Comparison of ENCODE assay signal across 17 cellular contexts in genomic region chr20:63660622-63661021, GRCh38. TPM values are rescaled to one million over a fixed set of nuclear protein-coding genes. Genes with fewer than 3 reads are reported as not detected.
DNase-seq lines count a peak whose midpoint lies in the region; ATAC-seq and TF ChIP-seq lines count a peak whose summit lies in the region.
"Had no signal": no experiment of that assay in that cellular context is flagged by ENCODE, and none has a peak within 500 bp of the region (broad histone marks: within the 10 kb centered on the region; RNA-seq: fewer than 3 reads in every experiment).

No MANE protein-coding gene starts in this region.

- H3K4me3 Mint-ChIP-seq in activated naive CD8-positive, alpha-beta T cell: peak overlapping the region; percentile 97
- no peak overlapping the region for H3K4me3 Mint-ChIP-seq in activated naive CD8-positive, alpha-beta T cell treated with anti-CD3 and anti-CD28 coated beads, Interleukin-2, amount 50 U/mL, for 24 hours
- H3K4me3 Mint-ChIP-seq in IgD-negative memory B cell: peak overlapping the region in 3 of 4 donors; percentile 33 to 54 (median 37)
- peak overlapping the region in 3 of 5 donors; percentile 24 to 44 (median 41) for H3K4me3 Mint-ChIP-seq in immature natural killer cell

- no peak overlapping the region for H3K27ac Mint-ChIP-seq in activated naive CD8-positive, alpha-beta T cell
- no peak overlapping the region for H3K27ac Mint-ChIP-seq in activated naive CD8-positive, alpha-beta T cell treated with anti-CD3 and anti-CD28 coated beads, Interleukin-2, amount 50 U/mL, for 24 hours
- H3K27ac Mint-ChIP-seq in IgD-negative memory B cell: no peak overlapping the region
- no peak overlapping the region for H3K27ac Mint-ChIP-seq in immature natural killer cell

- H3K36me3 Mint-ChIP-seq in activated naive CD8-positive, alpha-beta T cell: no peaks in the 10 kb centered on the region
- peaks cover 11% of the 10 kb centered on the region for H3K36me3 Mint-ChIP-seq in activated naive CD8-positive, alpha-beta T cell treated with anti-CD3 and anti-CD28 coated beads, Interleukin-2, amount 50 U/mL, for 24 hours (ENCODE audit: low read depth)
- H3K36me3 Mint-ChIP-seq in IgD-negative memory B cell (peaks cover 3% of the 10 kb centered on the region), immature natural killer cell (peaks cover 3 to 13% (median 4%) of the 10 kb centered on the region in 3 donors)

- intact Hi-C loops in ovary (cut with DNase I) (no loop called here), sigmoid colon (cut with DNase I) (no loop called here)

- H3K9me3 ChIP-seq in ovary (no peaks in the 10 kb centered on the region), sigmoid colon (no peaks in the 10 kb centered on the region)
- H3K9me3 ChIP-seq: BLaER1 treated with 17β-estradiol and CSF1 and Interleukin-3, amounts not matched to agents 10 nM and 100 nM had no signal

- no peak for TF ChIP-seq EP300 in ovary (IDR thresholded peaks at IDR 0.05)
- TF ChIP-seq EP300 in sigmoid colon (IDR thresholded peaks at IDR 0.05): no peak

- no peak overlapping the region for H3K4me3 ChIP-seq in ovary
- no peak overlapping the region for H3K4me3 ChIP-seq in sigmoid colon
- H3K4me3 ChIP-seq: BLaER1 treated with 17β-estradiol and CSF1 and Interleukin-3, amounts not matched to agents 10 nM and 100 nM; PC-9 had no signal

- no peak for ATAC-seq in activated naive CD8-positive, alpha-beta T cell treated with anti-CD3 and anti-CD28 coated beads, Interleukin-2, amount 50 U/mL, for 24 hours
- ATAC-seq in HG03460 (IDR thresholded peaks at IDR 0.05; ENCODE audit: unreplicated experiment): no peak

- peaks cover 10% of the 10 kb centered on the region for H3K4me1 ChIP-seq in ovary (ENCODE audit: insufficient read depth)
- H3K4me1 ChIP-seq in sigmoid colon: peaks cover 0 to 34% (median 26%) of the 10 kb centered on the region in 4 donors

- H3K27me3 ChIP-seq in ovary (no peaks in the 10 kb centered on the region), sigmoid colon (no peaks in the 10 kb centered on the region)
- H3K27me3 ChIP-seq: BLaER1 treated with 17β-estradiol and CSF1 and Interleukin-3, amounts not matched to agents 10 nM and 100 nM had no signal

- TF ChIP-seq POLR2A in ovary (IDR thresholded peaks at IDR 0.05) (no peak), sigmoid colon (IDR thresholded peaks at IDR 0.05) (no peak)

- no peaks in the 10 kb centered on the region for H3K27me3 Mint-ChIP-seq in activated naive CD8-positive, alpha-beta T cell
- no peaks in the 10 kb centered on the region for H3K27me3 Mint-ChIP-seq in activated naive CD8-positive, alpha-beta T cell treated with anti-CD3 and anti-CD28 coated beads, Interleukin-2, amount 50 U/mL, for 24 hours
- H3K27me3 Mint-ChIP-seq in IgD-negative memory B cell: no peaks in the 10 kb centered on the region
- H3K27me3 Mint-ChIP-seq in immature natural killer cell (ENCODE audit: low read depth in 3 of 3): peaks cover 6 to 8% (median 6%) of the 10 kb centered on the region in 3 donors

- DNase-seq in activated naive CD8-positive, alpha-beta T cell treated with anti-CD3 and anti-CD28 coated beads, Interleukin-2, amount 50 U/mL, for 24 hours: no peak
- no peak for DNase-seq in immature natural killer cell
- no peak for DNase-seq in ovary
- no peak for DNase-seq in sigmoid colon
- DNase-seq: DMS53, GF-D8, KG1, NCI-H1092 treated with DMSO at 0.1 percent for 48 hours, NCI-H1436 treated with DMSO at 0.1 percent for 48 hours, NCI-H1930, PC-9, RPMI8226, SHP77 had no signal

- TF ChIP-seq CTCF in ovary (IDR thresholded peaks at IDR 0.05) (no peak), sigmoid colon (IDR thresholded peaks at IDR 0.05) (no peak)

- WGBS in ovary, 3 donors: 79 to 90% (median 83%) methylated on average over 8 of the region's 8 CpGs
- 83 to 89% methylated on average over 8 of the region's 8 CpGs for WGBS in sigmoid colon, 2 donors

- H3K36me3 ChIP-seq in ovary (no peaks in the 10 kb centered on the region), sigmoid colon (peaks cover 11 to 48% (median 17%) of the 10 kb centered on the region in 4 donors)

- no peak overlapping the region for H3K27ac ChIP-seq in ovary
- no peak overlapping the region for H3K27ac ChIP-seq in sigmoid colon
- H3K27ac ChIP-seq: BLaER1 treated with 17β-estradiol and CSF1 and Interleukin-3, amounts not matched to agents 10 nM and 100 nM; PC-9 had no signal

- H3K9me3 Mint-ChIP-seq in activated naive CD8-positive, alpha-beta T cell (ENCODE audit: low read depth): no peaks in the 10 kb centered on the region
- H3K9me3 Mint-ChIP-seq in activated naive CD8-positive, alpha-beta T cell treated with anti-CD3 and anti-CD28 coated beads, Interleukin-2, amount 50 U/mL, for 24 hours: no peaks in the 10 kb centered on the region
- no peaks in the 10 kb centered on the region for H3K9me3 Mint-ChIP-seq in IgD-negative memory B cell
- peaks cover 0 to 3% (median 0%) of the 10 kb centered on the region in 6 donors for H3K9me3 Mint-ChIP-seq in immature natural killer cell

- H3K4me1 Mint-ChIP-seq in activated naive CD8-positive, alpha-beta T cell (ENCODE audit: low read depth): peaks cover 14% of the 10 kb centered on the region
- H3K4me1 Mint-ChIP-seq in activated naive CD8-positive, alpha-beta T cell treated with anti-CD3 and anti-CD28 coated beads, Interleukin-2, amount 50 U/mL, for 24 hours: peaks cover 20% of the 10 kb centered on the region
- peaks cover 5 to 15% (median 9%) of the 10 kb centered on the region in 3 donors for H3K4me1 Mint-ChIP-seq in IgD-negative memory B cell
- peaks cover 24% of the 10 kb centered on the region in 2 donors for H3K4me1 Mint-ChIP-seq in immature natural killer cell

RNA-seq across cellular contexts. Expression of gene RTEL1, which starts 2.5 kb away (rescaled TPM):
- 2.6 TPM for polyA plus RNA-seq in IgD-negative memory B cell
- polyA plus RNA-seq in immature natural killer cell: 1 to 10 TPM in 2 of 3 donors, not detected in 1; 1.5 to 7.3 TPM
- 10 to 100 TPM; 17.0 to 44.2 (median 24.1) TPM for total RNA-seq in ovary
- 10 to 100 TPM in 1 of 2 donors, 1 to 10 TPM in 1; 6.2 to 11.9 TPM for polyA plus RNA-seq in ovary
- 10 to 100 TPM; 19.6 to 44.3 (median 31.4) TPM for total RNA-seq in sigmoid colon
- polyA plus RNA-seq in sigmoid colon: 10 to 100 TPM in 1 of 3 donors, 1 to 10 TPM in 2; 3.6 to 22.4 (median 9.0) TPM

RNA-seq across cellular contexts. Expression of gene STMN3, which starts 7.4 kb away (rescaled TPM):
- polyA plus RNA-seq in IgD-negative memory B cell (2.7 TPM), immature natural killer cell (1 to 10 TPM in 2 of 3 donors, under 1 TPM in 1; 0.36 to 1.6 (median 1.1) TPM), ovary (10 to 100 TPM in 1 of 2 donors, 1 to 10 TPM in 1; 7.4 to 62.1 TPM), sigmoid colon (10 to 100 TPM in 1 of 3 donors, 1 to 10 TPM in 2; 1.8 to 25.2 (median 6.6) TPM)
- total RNA-seq in ovary (10 to 100 TPM; 17.3 to 91.1 (median 58.7) TPM), sigmoid colon (10 to 100 TPM; 14.6 to 22.1 (median 20.1) TPM)

RNA-seq across cellular contexts. Expression of gene GMEB2, which starts 33.7 kb away (rescaled TPM):
- polyA plus RNA-seq in IgD-negative memory B cell: 10.6 TPM
- 10 to 100 TPM in 1 of 3 donors, 1 to 10 TPM in 1, not detected in 1; 2.7 to 11.4 TPM for polyA plus RNA-seq in immature natural killer cell
- total RNA-seq in ovary: 10 to 100 TPM in 3 of 7 donors, 1 to 10 TPM in 4; 9.1 to 14.7 (median 9.7) TPM
- polyA plus RNA-seq in ovary: 1 to 10 TPM; 4.1 to 8.6 TPM
- 1 to 10 TPM; 6.2 to 8.2 (median 8.0) TPM for total RNA-seq in sigmoid colon
- 10 to 100 TPM in 1 of 3 donors, 1 to 10 TPM in 2; 6.0 to 15.1 (median 7.4) TPM for polyA plus RNA-seq in sigmoid colon

RNA-seq across cellular contexts. Expression of gene TNFRSF6B, which starts 35.8 kb away (rescaled TPM):
- polyA plus RNA-seq in IgD-negative memory B cell (not detected), immature natural killer cell (not detected), ovary (1 to 10 TPM in 1 of 2 donors, not detected in 1; 7.0 TPM), sigmoid colon (100 to 1,000 TPM in 1 of 3 donors, 1 to 10 TPM in 2; 1.2 to 186 (median 4.8) TPM)
- total RNA-seq in ovary (1 to 10 TPM; 2.0 to 6.4 (median 4.1) TPM), sigmoid colon (10 to 100 TPM in 1 of 4 donors, 1 to 10 TPM in 3; 1.8 to 45.5 (median 4.2) TPM)
- total RNA-seq: PC-9 had no signal

RNA-seq across cellular contexts. Expression of gene ARFRP1, which starts 47.2 kb away (rescaled TPM):
- polyA plus RNA-seq in IgD-negative memory B cell (64.3 TPM), immature natural killer cell (10 to 100 TPM; 43.0 to 72.7 (median 54.3) TPM), ovary (10 to 100 TPM; 15.3 to 38.5 TPM), sigmoid colon (10 to 100 TPM; 39.1 to 70.2 (median 45.6) TPM)
- total RNA-seq in ovary (10 to 100 TPM; 25.6 to 59.5 (median 47.4) TPM), sigmoid colon (10 to 100 TPM; 26.8 to 38.7 (median 28.8) TPM)
